In genomic region chr11:112344040-112344413, GRCh38 we compare ENCODE assay signal across 15 cellular contexts.
DNase-seq lines count a peak whose midpoint lies in the region; ATAC-seq and TF ChIP-seq lines count a peak whose summit lies in the region.
"Had no signal": no experiment of that assay in that cellular context is flagged by ENCODE, and none has a peak within 500 bp of the region (broad histone marks: within the 10 kb centered on the region; RNA-seq: fewer than 3 reads in every experiment).

No MANE protein-coding gene starts in this region.

- DNase-seq in midbrain (lab: John Stamatoyannopoulos, UW) (peak; percentile 5), gastrocnemius medialis (no peak), MG63 (no peak)
- no peak for DNase-seq in activated T-cell treated with anti-CD3 and anti-CD28 coated beads, Interleukin-2, amount 50 U/mL, for 48 hours
- DNase-seq: CD4-positive, CD25-positive, alpha-beta regulatory T cell; DND-41; HCEC 1CT; KBM-7; NCI-H1436 treated with DMSO at 0.1 percent for 48 hours had no signal

- H3K4me1 ChIP-seq in BLaER1 (peaks cover 33% of the 10 kb centered on the region), gastrocnemius medialis (peaks cover 25 to 28% of the 10 kb centered on the region in 2 donors)

- H3K36me3 ChIP-seq in BLaER1 (no peaks in the 10 kb centered on the region), gastrocnemius medialis (no peaks in the 10 kb centered on the region), MG63 (no peaks in the 10 kb centered on the region)
- H3K36me3 ChIP-seq: SJCRH30 had no signal

- TF ChIP-seq POLR2A in gastrocnemius medialis (IDR thresholded peaks at IDR 0.05), result no peak

- H3K9ac ChIP-seq in BLaER1, result no peak overlapping the region

- in situ Hi-C loops in gastrocnemius medialis (cut with MboI; ENCODE audit: low sequenced_read_pairs in 4 of 4), result no loop called here

- TF ChIP-seq CTCF in VCaP (conservative IDR thresholded peaks at IDR 0.05) (no peak), gastrocnemius medialis (IDR thresholded peaks at IDR 0.05 in 4 of 5, conservative IDR thresholded peaks at IDR 0.05 in 1 of 5) (no peak)

- H3K4me3 ChIP-seq in BLaER1 (no peak overlapping the region), gastrocnemius medialis (no peak overlapping the region), MG63 (no peak overlapping the region)
- H3K4me3 ChIP-seq: GM23338, SJCRH30 had no signal

- H3K4me2 ChIP-seq in BLaER1, result peak overlapping the region; percentile 54
- H3K4me2 ChIP-seq: GM23338 had no signal

- H4K20me1 ChIP-seq in BLaER1, result no peaks in the 10 kb centered on the region

- no peaks in the 10 kb centered on the region for H3K27me3 ChIP-seq in BLaER1
- H3K27me3 ChIP-seq in gastrocnemius medialis, result no peaks in the 10 kb centered on the region
- H3K27me3 ChIP-seq in MG63, result no peaks in the 10 kb centered on the region
- H3K27me3 ChIP-seq: SJCRH30 had no signal

- H3K9me3 ChIP-seq in BLaER1 (no peaks in the 10 kb centered on the region), gastrocnemius medialis (no peaks in the 10 kb centered on the region), MG63 (no peaks in the 10 kb centered on the region)
- H3K9me3 ChIP-seq: SJCRH30 had no signal

- H3K27ac ChIP-seq in BLaER1 (0 out of 2 replicates have a peak overlapping the region, but pooled peaks have one; percentile 12), VCaP (peak overlapping the region; percentile 90), gastrocnemius medialis (peak overlapping the region in 3 of 4 donors; percentile 33 to 80 (median 40))
- H3K27ac ChIP-seq: HL-60 had no signal

- peak; percentile 51 to 80 for ATAC-seq in gastrocnemius medialis
- no peak for ATAC-seq in GM19395 (IDR thresholded peaks at IDR 0.05; ENCODE audit: unreplicated experiment)
- ATAC-seq: GM23338 had no signal

- intact Hi-C loops in gastrocnemius medialis (cut with DNase I; ENCODE audit: low total_unique reads), result no loop called here

Comparison
In these comparisons a context has a peak if more than half of its experiments do, and no peak if none do; other contexts are left out.
1. H3K27ac ChIP-seq: peak in every context shown above with its lines; median percentile 90 in VCaP; 40 in gastrocnemius medialis; 12 in BLaER1.